ENCODE assay signal across 8 cellular contexts in the genomic region with DNA sequence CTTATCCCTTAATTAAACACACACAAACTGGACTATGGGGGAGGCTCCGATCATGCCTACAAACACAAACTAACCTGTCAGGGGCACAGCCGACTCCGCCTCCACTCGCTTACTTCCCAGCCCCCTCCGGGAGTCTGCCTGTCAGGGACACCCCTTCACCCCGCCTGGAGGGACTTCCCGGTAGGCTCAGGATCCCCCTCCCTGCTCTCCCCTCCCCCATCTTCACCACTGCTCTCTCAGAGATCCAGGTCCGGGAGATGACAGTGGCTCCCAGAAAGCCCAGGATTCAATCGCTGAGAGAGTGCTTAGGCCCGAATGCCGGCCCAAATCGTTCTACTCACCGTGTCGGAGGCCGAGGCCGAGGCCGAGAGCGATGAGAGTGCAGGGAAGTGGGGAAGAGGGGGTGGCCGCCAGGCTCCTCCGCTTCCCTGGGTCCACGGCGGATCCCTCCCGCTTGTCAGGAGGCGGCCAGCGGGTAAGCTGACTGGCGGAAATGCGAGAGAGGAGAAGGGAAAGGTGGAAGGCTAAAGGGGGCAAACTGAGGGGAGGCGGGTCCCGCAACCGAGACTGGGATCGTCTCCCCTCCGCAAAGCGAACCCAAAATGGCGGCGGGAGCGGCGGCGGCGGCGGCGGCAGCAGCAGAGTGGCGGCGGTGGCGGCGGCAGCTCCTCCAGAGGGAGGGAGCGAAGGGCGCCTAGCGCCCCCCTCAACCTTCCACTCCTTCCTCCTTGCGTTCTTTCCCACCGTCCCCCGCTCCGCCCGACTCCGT. TPM values are rescaled to one million over a fixed set of nuclear protein-coding genes. Genes with fewer than 3 reads are reported as not detected.
DNase-seq lines count a peak whose midpoint lies in the region; ATAC-seq and TF ChIP-seq lines count a peak whose summit lies in the region.
"Not testable (repeated sequence)": the region's sequence is repeated elsewhere in the genome, so short reads cannot be mapped to it uniquely, and the experiment has no call there.

No MANE protein-coding gene starts in this region.

- H3K9me3 ChIP-seq in KOPT-K1 (ENCODE audit: insufficient read depth, low read length, poor library complexity, severe bottlenecking); neural progenitor cell (ENCODE audit: low read depth): not testable (repeated sequence)

- intact Hi-C loops in head of caudate nucleus (cut with DNase I), result not testable (repeated sequence)

- H3K4me3 ChIP-seq in neural progenitor cell, result peak overlapping the region; percentile 95

- H3K27ac Mint-ChIP-seq in activated naive CD8-positive, alpha-beta T cell treated with anti-CD3 and anti-CD28 coated beads, Interleukin-2, amount 50 U/mL, for 24 hours, result peak overlapping the region; percentile 99
- H3K27ac Mint-ChIP-seq in neural progenitor cell, result peak overlapping the region; percentile 50

- not testable (repeated sequence) for H3K9me3 Mint-ChIP-seq in activated naive CD8-positive, alpha-beta T cell treated with anti-CD3 and anti-CD28 coated beads, Interleukin-2, amount 50 U/mL, for 24 hours; neural progenitor cell

- not testable (repeated sequence) for H3K27me3 Mint-ChIP-seq in activated naive CD8-positive, alpha-beta T cell treated with anti-CD3 and anti-CD28 coated beads, Interleukin-2, amount 50 U/mL, for 24 hours; neural progenitor cell (ENCODE audit: insufficient read depth, low read depth)

- H3K4me1 ChIP-seq in neural progenitor cell, result peaks cover 18% of the 10 kb centered on the region

- TF ChIP-seq CTCF in neural progenitor cell (IDR thresholded peaks at IDR 0.05), result not testable (repeated sequence)

- H3K4me3 Mint-ChIP-seq in activated naive CD8-positive, alpha-beta T cell treated with anti-CD3 and anti-CD28 coated beads, Interleukin-2, amount 50 U/mL, for 24 hours, result peak overlapping the region; percentile 97
- H3K4me3 Mint-ChIP-seq in neural progenitor cell, result peak overlapping the region; percentile 99

- H2AFZ ChIP-seq in neural progenitor cell (replicated peaks), result peak overlapping the region; percentile 98

- H3F3A ChIP-seq in neural progenitor cell (ENCODE audit: low read depth), result peaks cover 23% of the 10 kb centered on the region

- ATAC-seq in activated naive CD8-positive, alpha-beta T cell treated with anti-CD3 and anti-CD28 coated beads, Interleukin-2, amount 50 U/mL, for 24 hours, result peak; percentile 22

- H3K27ac ChIP-seq in KOPT-K1 (ENCODE audit: low read depth, low read length, poor library complexity, severe bottlenecking), result peak overlapping the region; percentile 97
- peak overlapping the region; percentile 100 for H3K27ac ChIP-seq in neural progenitor cell

- peak overlapping the region; percentile 83 for H3K4me2 ChIP-seq in neural progenitor cell

- DNase-seq in DMS153 treated with DMSO at 0.1 percent for 48 hours (lab: John Stamatoyannopoulos, UW; ENCODE audit: unreplicated experiment) (peak; percentile 32), GOT3 (lab: John Stamatoyannopoulos, UW) (peak; percentile 28), T1000 (lab: John Stamatoyannopoulos, UW) (peak; percentile 48), head of caudate nucleus (peak in 32 of 42 donors; percentile 23 to 84 (median 62)), neural progenitor cell (ENCODE audit: low spot score) (peak; percentile 80)
- peak; percentile 72 for DNase-seq in activated naive CD8-positive, alpha-beta T cell treated with anti-CD3 and anti-CD28 coated beads, Interleukin-2, amount 50 U/mL, for 24 hours
- DNase-seq in stimulated activated CD8-positive, alpha-beta memory T cell treated with anti-CD3 and anti-CD28 coated beads, Interleukin-7, amount 100 ng/mL, for 4 hours (ENCODE audit: low read depth in 2 of 2), result peak; percentile 23 to 61

- H4K20me1 ChIP-seq in neural progenitor cell (ENCODE audit: low read depth), result peaks cover 36% of the 10 kb centered on the region

- peaks cover 52% of the 10 kb centered on the region for H3K4me1 Mint-ChIP-seq in activated naive CD8-positive, alpha-beta T cell treated with anti-CD3 and anti-CD28 coated beads, Interleukin-2, amount 50 U/mL, for 24 hours
- peaks cover 22% of the 10 kb centered on the region for H3K4me1 Mint-ChIP-seq in neural progenitor cell

- peaks cover 88% of the 10 kb centered on the region for H3K79me2 ChIP-seq in neural progenitor cell (ENCODE audit: low read depth)

- H3K36me3 ChIP-seq in KOPT-K1 (ENCODE audit: insufficient read depth, low read length), result peaks cover 30% of the 10 kb centered on the region
- H3K36me3 ChIP-seq in neural progenitor cell, result not testable (repeated sequence)

- peak overlapping the region; percentile 97 for H3K9ac ChIP-seq in neural progenitor cell

- H3K36me3 Mint-ChIP-seq in activated naive CD8-positive, alpha-beta T cell treated with anti-CD3 and anti-CD28 coated beads, Interleukin-2, amount 50 U/mL, for 24 hours (ENCODE audit: low read depth), result peaks cover 24% of the 10 kb centered on the region
- H3K36me3 Mint-ChIP-seq in neural progenitor cell, result not testable (repeated sequence)

- not testable (repeated sequence) for H3K27me3 ChIP-seq in neural progenitor cell

RNA-seq across cellular contexts. Expression of a gene that starts 0.6 kb away (rescaled TPM):
- total RNA-seq in neural progenitor cell (ENCODE audit: low replicate concordance), result 27.4 and 42.1 TPM in 2 replicates

RNA-seq across cellular contexts. Expression of a gene that starts 48.0 kb away (rescaled TPM):
- total RNA-seq in neural progenitor cell (ENCODE audit: low replicate concordance), result 36.6 and 45.9 TPM in 2 replicates

Comparison
In these comparisons a context has a peak if more than half of its experiments do, and no peak if none do; other contexts are left out.
1. Peak in every context shown above with its lines: DNase-seq, ATAC-seq, H3K4me3 ChIP-seq and H3K27ac ChIP-seq.
2. DNase-seq: peak in every context shown above with its lines; median percentile 80 in neural progenitor cell; 72 in activated naive CD8-positive, alpha-beta T cell treated with anti-CD3 and anti-CD28 coated beads, Interleukin-2, amount 50 U/mL, for 24 hours; 62 in head of caudate nucleus; 48 in T1000; 42 in stimulated activated CD8-positive, alpha-beta memory T cell treated with anti-CD3 and anti-CD28 coated beads, Interleukin-7, amount 100 ng/mL, for 4 hours; 32 in DMS153 treated with DMSO at 0.1 percent for 48 hours; 28 in GOT3.